1 cellular context compared by ENCODE assay signal in genomic region chr1:107459204-107459904, GRCh38.
TF ChIP-seq lines count a peak whose summit lies in the region.

No MANE protein-coding gene starts in this region.

TF ChIP-seq in GM23338, 12 proteins besides CTCF, POLR2A, EP300 and RAD21 (continued from another document):
- TF ChIP-seq REST (IDR thresholded peaks at IDR 0.05; ENCODE audit: unreplicated experiment) (no peak), ZNF114 (CRISPR knock-in tag; IDR thresholded peaks at IDR 0.05) (no peak), POLR2AphosphoS5 (IDR thresholded peaks at IDR 0.05; ENCODE audit: low read depth) (no peak), EZH2phosphoT487 (IDR thresholded peaks at IDR 0.05; ENCODE audit: unreplicated experiment) (no peak), CREB1 (CRISPR knock-in tag; IDR thresholded peaks at IDR 0.05; ENCODE audit: low read depth) (no peak), STAT1 (IDR thresholded peaks at IDR 0.05; ENCODE audit: unreplicated experiment) (no peak)
